ENCODE assay signal across 17 cellular contexts in genomic region chr6:149194815-149195558, GRCh38.
DNase-seq lines count a peak whose midpoint lies in the region; ATAC-seq, FAIRE-seq and TF ChIP-seq lines count a peak whose summit lies in the region.
"Had no signal": no experiment of that assay in that cellular context is flagged by ENCODE, and none has a peak within 500 bp of the region (broad histone marks: within the 10 kb centered on the region; RNA-seq: fewer than 3 reads in every experiment).

No MANE protein-coding gene starts in this region.

- TF ChIP-seq CTCF in GM23338 (conservative IDR thresholded peaks at IDR 0.05; ENCODE audit: low read depth in 2 of 2), result no peak
- TF ChIP-seq CTCF in H1 (IDR thresholded peaks at IDR 0.05; ENCODE audit: control extremely low read depth in 1 of 3, insufficient read depth in 1 of 3, low read depth in 1 of 3, low read length in 3 of 3), result no peak
- TF ChIP-seq CTCF in Caco-2 (IDR thresholded peaks at IDR 0.05; ENCODE audit: insufficient read depth in 1 of 2, low read depth in 1 of 2, low read length in 1 of 2, severe bottlenecking in 1 of 2, unreplicated experiment in 1 of 2), result no peak

- H4K91ac ChIP-seq in H1 (replicated peaks; ENCODE audit: insufficient read length, low read length), result no peak overlapping the region

- H4K20me1 ChIP-seq in GM23338 (replicated peaks; ENCODE audit: insufficient read depth), result no peaks in the 10 kb centered on the region
- H4K20me1 ChIP-seq in H1 (replicated peaks in 1 of 2; ENCODE audit: control insufficient read depth in 1 of 2, insufficient read depth in 2 of 2, low read length in 2 of 2), result no peaks in the 10 kb centered on the region

- intact Hi-C loops in Caco-2 (cut with micrococcal nuclease; ENCODE audit: unreplicated experiment), result no loop called here

- H4K8ac ChIP-seq in H1 (ENCODE audit: extremely low read depth, insufficient read depth, low read length), result no peak overlapping the region

- no peak overlapping the region for H3K4ac ChIP-seq in H1 (replicated peaks; ENCODE audit: insufficient read length, low read depth, low read length)

- H3K14ac ChIP-seq in H1 (ENCODE audit: insufficient read length), result no peak overlapping the region

- no peak for FAIRE-seq in H1 (lab: Jason Lieb, UNC)

- no peaks in the 10 kb centered on the region for H3K79me2 ChIP-seq in GM23338 (replicated peaks; ENCODE audit: insufficient read depth)
- H3K79me2 ChIP-seq in H1 (ENCODE audit: control insufficient read depth in 1 of 2, insufficient read depth in 2 of 2, low read length in 2 of 2), result no peaks in the 10 kb centered on the region

- WGBS in H1 (ENCODE audit: extremely low coverage in 1 of 2, insufficient coverage in 1 of 2, insufficient read length in 1 of 2, insufficient replicate concordance in 2 of 2, low coverage in 1 of 2, low lambda C conversion rate in 2 of 2, missing lambda C conversion rate in 1 of 2), 2 experiments, result 89% methylated on average over 8 of the region's 8 CpGs; no CpG with 5 or more reads in 1 of the 2 experiments

- H3K23me2 ChIP-seq in H1 (ENCODE audit: low read depth, low read length), result no peaks in the 10 kb centered on the region

- no peak overlapping the region for H2BK5ac ChIP-seq in H1 (ENCODE audit: low read depth, low read length)

- H3K4me3 Mint-ChIP-seq in activated naive CD4-positive, alpha-beta T cell treated with anti-CD3 and anti-CD28 coated beads, Interleukin-2, amount 50 U/mL, for 24 hours, result no peak overlapping the region
- H3K4me3 Mint-ChIP-seq in GM23338 (no peak overlapping the region), Caco-2 (ENCODE audit: unreplicated experiment) (no peak overlapping the region)
- H3K4me3 Mint-ChIP-seq: activated CD4-positive, alpha-beta T cell treated with anti-CD3 and anti-CD28 coated beads, Interleukin-2, amount 10 ng/mL, durations not matched to agents 24 days and 14 days; CD4-positive, alpha-beta T cell had no signal

- H3K9me3 Mint-ChIP-seq in activated naive CD4-positive, alpha-beta T cell treated with anti-CD3 and anti-CD28 coated beads, Interleukin-2, amount 50 U/mL, for 24 hours, result peaks cover 5% of the 10 kb centered on the region
- no peaks in the 10 kb centered on the region; the same call in 2 of the 3 replicates for H3K9me3 Mint-ChIP-seq in GM23338
- peaks cover 9% of the 10 kb centered on the region for H3K9me3 Mint-ChIP-seq in Caco-2 (ENCODE audit: unreplicated experiment)

- H3K36me3 Mint-ChIP-seq in activated naive CD4-positive, alpha-beta T cell treated with anti-CD3 and anti-CD28 coated beads, Interleukin-2, amount 50 U/mL, for 24 hours, result peaks cover 6% of the 10 kb centered on the region
- no peaks in the 10 kb centered on the region for H3K36me3 Mint-ChIP-seq in GM23338 (ENCODE audit: low read depth)
- no peaks in the 10 kb centered on the region for H3K36me3 Mint-ChIP-seq in Caco-2 (ENCODE audit: insufficient read depth, unreplicated experiment)

- H3K4me1 ChIP-seq in GM23338 (ENCODE audit: insufficient read depth), result no peaks in the 10 kb centered on the region; the same call in 1 of the 2 replicates
- peaks cover 0 to 3% (median 0%) of the 10 kb centered on the region in 4 experiments; a peak in 1 of 7 replicates for H3K4me1 ChIP-seq in H1 (replicated peaks in 1 of 4; ENCODE audit: control insufficient read depth in 3 of 4, insufficient read depth in 4 of 4, low read length in 3 of 4)
- H3K4me1 ChIP-seq in Caco-2, result no peaks in the 10 kb centered on the region
- H3K4me1 ChIP-seq: testis had no signal

- H2BK120ac ChIP-seq in H1 (replicated peaks; ENCODE audit: low read depth, low read length), result no peak overlapping the region

- POLR2A ChIA-PET in H1 (lab: Charles Lee; ENCODE audit: partially characterized antibody), result no interaction called here
- POLR2A ChIA-PET in Caco-2 (lab: Charles Lee), result no interaction called here

- no peak for TF ChIP-seq EP300 in H1 (IDR thresholded peaks at IDR 0.05; ENCODE audit: borderline replicate concordance in 1 of 2, low read depth in 2 of 2, low read length in 2 of 2)

- H2AK5ac ChIP-seq in H1 (ENCODE audit: low read depth, low read length), result no peak overlapping the region

- ATAC-seq in GM18867 (IDR thresholded peaks at IDR 0.05; ENCODE audit: unreplicated experiment) (peak; percentile 51), GM23338 (no peak), HG03469 (IDR thresholded peaks at IDR 0.05; ENCODE audit: unreplicated experiment) (no peak)

- no TSS peak for BruUV-seq in Caco-2 (replicated peaks; lab: Mats Ljungman, UMichigan)

- H3K4me2 ChIP-seq in GM23338 (no peak overlapping the region), H1 (ENCODE audit: insufficient read depth in 1 of 2, low read depth in 2 of 2, low read length in 2 of 2) (no peak overlapping the region)

- H4K5ac ChIP-seq in H1 (ENCODE audit: insufficient read length, low read depth, low read length), result no peak overlapping the region

- no peaks in the 10 kb centered on the region for H3K9me2 ChIP-seq in GM23338 (ENCODE audit: insufficient read depth)

- H3K27ac ChIP-seq in GM23338 (ENCODE audit: low read depth), result no peak overlapping the region
- no peak overlapping the region for H3K27ac ChIP-seq in H1 (ENCODE audit: low read depth, low read length)
- H3K27ac ChIP-seq: heart right ventricle, testis had no signal

- H2BK20ac ChIP-seq in H1 (ENCODE audit: low read length), result no peak overlapping the region

- no peak overlapping the region for H3K23ac ChIP-seq in H1 (ENCODE audit: insufficient read length)

- no peak for DNase-seq in activated naive CD4-positive, alpha-beta T cell treated with anti-CD3 and anti-CD28 coated beads, Interleukin-2, amount 50 U/mL, for 16 hours
- DNase-seq in GM23338 (ENCODE audit: low spot score) (no peak), H1 (ENCODE audit: low read depth in 1 of 2, low spot score in 2 of 2) (no peak), CD1c-positive myeloid dendritic cell (ENCODE audit: extremely low spot score) (no peak), Caco-2 (no peak)
- DNase-seq: ACHN; activated CD4-positive, alpha-beta T cell treated with anti-CD3 and anti-CD28 coated beads, Interleukin-2, amount 10 ng/mL, durations not matched to agents 24 days and 14 days; CD4-positive, alpha-beta T cell; DMS79; heart right ventricle; NCI-H1105 treated with DMSO at 0.1 percent for 48 hours; NCI-H524 treated with DMSO at 0.1 percent for 48 hours; SW 1271; testis had no signal

- no peaks in the 10 kb centered on the region for H3K79me1 ChIP-seq in H1 (ENCODE audit: low read depth, low read length)

- TF ChIP-seq POLR2A in H1 (IDR thresholded peaks at IDR 0.05; ENCODE audit: control extremely low read depth in 1 of 2, low read depth in 2 of 2, low read length in 2 of 2), result no peak

- H3K27me3 Mint-ChIP-seq in activated naive CD4-positive, alpha-beta T cell treated with anti-CD3 and anti-CD28 coated beads, Interleukin-2, amount 50 U/mL, for 24 hours, result no peaks in the 10 kb centered on the region
- H3K27me3 Mint-ChIP-seq in GM23338 (ENCODE audit: insufficient read depth, low read depth, poor library complexity), result no peaks in the 10 kb centered on the region
- no peaks in the 10 kb centered on the region for H3K27me3 Mint-ChIP-seq in Caco-2 (ENCODE audit: insufficient read depth, unreplicated experiment)
- H3K27me3 Mint-ChIP-seq: activated CD4-positive, alpha-beta T cell treated with anti-CD3 and anti-CD28 coated beads, Interleukin-2, amount 10 ng/mL, durations not matched to agents 24 days and 14 days; CD4-positive, alpha-beta T cell had no signal

- H2BK15ac ChIP-seq in H1 (ENCODE audit: low read length), result no peak overlapping the region

- H2BK12ac ChIP-seq in H1 (ENCODE audit: low read depth, low read length), result no peak overlapping the region

- no peak overlapping the region for H3K9ac ChIP-seq in H1 (replicated peaks in 1 of 4; ENCODE audit: extremely low read depth in 1 of 4, low read depth in 3 of 4, low read length in 3 of 4)

- no peak overlapping the region for H3K56ac ChIP-seq in H1 (replicated peaks; ENCODE audit: insufficient read length, low read depth, low read length)

- H3K27me3 ChIP-seq in GM23338 (ENCODE audit: insufficient read depth) (no peaks in the 10 kb centered on the region), H1 (replicated peaks in 1 of 4; ENCODE audit: control insufficient read depth in 3 of 4, extremely low read depth in 1 of 4, insufficient read depth in 3 of 4, low read length in 3 of 4) (no peaks in the 10 kb centered on the region), Caco-2 (replicated peaks; ENCODE audit: control insufficient read depth, insufficient read depth, low read length) (no peaks in the 10 kb centered on the region)
- H3K27me3 ChIP-seq: testis had no signal

- CTCF ChIA-PET in H1 (lab: Charles Lee; ENCODE audit: partially characterized antibody), result interaction anchor here (0.9 to 2.3 kb wide), 13 partner anchors 14 to 262 kb away, joined by 3 to 19 read pairs (median 4); no protein-coding TSS in a partner anchor
- CTCF ChIA-PET in Caco-2 (lab: Charles Lee), result interaction anchor here (0.6 to 1.0 kb wide), 2 partner anchors 237 to 290 kb away, joined by 3 read pairs; partner anchors contain the start of gene ZC3H12D

- no peak overlapping the region for H3K4me3 ChIP-seq in GM23338
- H3K4me3 ChIP-seq in H1 (ENCODE audit: extremely low read depth in 1 of 4, insufficient read depth in 2 of 4, low read depth in 3 of 4, low read length in 4 of 4), result no peak overlapping the region
- no peak overlapping the region for H3K4me3 ChIP-seq in Caco-2 (ENCODE audit: low read depth, low read length)
- H3K4me3 ChIP-seq: heart right ventricle, testis had no signal

- H3F3A ChIP-seq in GM23338 (replicated peaks; ENCODE audit: low read depth), result no peaks in the 10 kb centered on the region

- H3K27ac Mint-ChIP-seq in activated naive CD4-positive, alpha-beta T cell treated with anti-CD3 and anti-CD28 coated beads, Interleukin-2, amount 50 U/mL, for 24 hours, result peak overlapping the region; percentile 23
- H3K27ac Mint-ChIP-seq in GM23338, result no peak overlapping the region
- no peak overlapping the region for H3K27ac Mint-ChIP-seq in Caco-2 (ENCODE audit: unreplicated experiment)
- H3K27ac Mint-ChIP-seq: activated CD4-positive, alpha-beta T cell treated with anti-CD3 and anti-CD28 coated beads, Interleukin-2, amount 10 ng/mL, durations not matched to agents 24 days and 14 days; CD4-positive, alpha-beta T cell had no signal

- H3K4me1 Mint-ChIP-seq in activated naive CD4-positive, alpha-beta T cell treated with anti-CD3 and anti-CD28 coated beads, Interleukin-2, amount 50 U/mL, for 24 hours, result peaks cover 14% of the 10 kb centered on the region
- H3K4me1 Mint-ChIP-seq in GM23338 (peaks cover 8% of the 10 kb centered on the region), Caco-2 (ENCODE audit: low read depth, unreplicated experiment) (no peaks in the 10 kb centered on the region)

- H2AFZ ChIP-seq in GM23338 (peak overlapping the region; percentile 48; the same call in 1 of the 2 replicates), H1 (ENCODE audit: low read length) (peak overlapping the region; percentile 13)

- H3K18ac ChIP-seq in H1 (ENCODE audit: extremely low read depth, low read length), result no peak overlapping the region

- H3K9me3 ChIP-seq in H1 (ENCODE audit: insufficient read depth in 2 of 2, low read depth in 1 of 2, low read length in 1 of 2), result no peaks in the 10 kb centered on the region
- no peaks in the 10 kb centered on the region; the same call in 1 of the 2 replicates for H3K9me3 ChIP-seq in Caco-2
- H3K9me3 ChIP-seq: testis had no signal

- no peaks in the 10 kb centered on the region for H3K36me3 ChIP-seq in GM23338 (ENCODE audit: insufficient read depth)
- no peaks in the 10 kb centered on the region for H3K36me3 ChIP-seq in H1 (ENCODE audit: control insufficient read depth in 2 of 4, insufficient read depth in 4 of 4, low read length in 3 of 4)
- no peaks in the 10 kb centered on the region for H3K36me3 ChIP-seq in Caco-2 (ENCODE audit: control insufficient read depth, insufficient read depth, low read length)
- H3K36me3 ChIP-seq: heart right ventricle had no signal

- no peak for TF ChIP-seq RAD21 in H1 (IDR thresholded peaks at IDR 0.05 in 1 of 2, conservative IDR thresholded peaks at IDR 0.05 in 1 of 2; ENCODE audit: low read depth in 2 of 2, low read length in 2 of 2)
